Comparison of ENCODE assay signal across 15 cellular contexts in genomic region chr6:116220172-116220571, GRCh38. TPM values are rescaled to one million over a fixed set of nuclear protein-coding genes. Genes with fewer than 3 reads are reported as not detected.
DNase-seq lines count a peak whose midpoint lies in the region; TF ChIP-seq lines count a peak whose summit lies in the region.
"Had no signal": no experiment of that assay in that cellular context is flagged by ENCODE, and none has a peak within 500 bp of the region (broad histone marks: within the 10 kb centered on the region; RNA-seq: fewer than 3 reads in every experiment).

No MANE protein-coding gene starts in this region.

- no peak for TF ChIP-seq CTCF in uterus (IDR thresholded peaks at IDR 0.05)

- no peaks in the 10 kb centered on the region for H3K4me1 ChIP-seq in uterus
- H3K4me1 ChIP-seq: sigmoid colon had no signal

- H3K4me3 ChIP-seq in uterus = no peak overlapping the region
- H3K4me3 ChIP-seq: sigmoid colon had no signal

- intact Hi-C loops in cardiac septum (cut with DNase I) (no loop called here), uterus (cut with DNase I; ENCODE audit: low total_unique reads) (no loop called here)

- DNase-seq in DMS 273 (lab: John Stamatoyannopoulos, UW; ENCODE audit: unreplicated experiment) (peak; percentile 4), DMS 273 treated with DMSO at 0.1 percent for 48 hours (lab: John Stamatoyannopoulos, UW) (no peak), anterior cingulate cortex (lab: John Stamatoyannopoulos, UW) (peak in 45 of 58 donors; percentile 4 to 80 (median 34)), cardiac septum (ENCODE audit: low spot score) (peak; percentile 76), putamen (ENCODE audit: low spot score) (peak; percentile 74), uterus (no peak), RPMI8226 (no peak), NCI-H345 (lab: John Stamatoyannopoulos, UW) (no peak)
- DNase-seq: activated CD8-positive, alpha-beta T cell treated with anti-CD3 and anti-CD28 coated beads, Interleukin-2, amount 10 ng/mL, durations not matched to agents 7 days and 5 days; effector CD8-positive, alpha-beta T cell; GOT3; NCI-H526; sigmoid colon; stimulated activated naive CD8-positive, alpha-beta T cell treated with anti-CD3 and anti-CD28 coated beads, Interleukin-15, Interleukin-2, amounts not matched to agents 100 U/mL and 50 U/mL, for 24 hours had no signal

- no peaks in the 10 kb centered on the region for H3K9me3 ChIP-seq in uterus
- H3K9me3 ChIP-seq: sigmoid colon had no signal

- no peaks in the 10 kb centered on the region for H3K36me3 ChIP-seq in uterus

- no peaks in the 10 kb centered on the region for H3K27me3 ChIP-seq in uterus
- H3K27me3 ChIP-seq: sigmoid colon had no signal

- TF ChIP-seq POLR2A in uterus (IDR thresholded peaks at IDR 0.05) = no peak

- H3K27ac ChIP-seq in uterus = no peak overlapping the region
- H3K27ac ChIP-seq: 22Rv1, sigmoid colon had no signal

RNA-seq across cellular contexts. Expression of gene TSPYL4, which starts 33.7 kb away (rescaled TPM):
- total RNA-seq in cardiac septum (29.7 TPM), uterus (10 to 100 TPM in 3 of 4 donors, 1 to 10 TPM in 1; 9.7 to 34.9 (median 25.3) TPM)

RNA-seq across cellular contexts. Expression of gene TSPYL1, which starts 59.6 kb away (rescaled TPM):
- total RNA-seq in cardiac septum (125 TPM), uterus (10 to 100 TPM; 17.4 to 94.9 (median 57.7) TPM)

Comparison
In these comparisons a context has a peak if more than half of its experiments do, and no peak if none do; other contexts are left out.
1. DNase-seq: peak in DMS 273 (single experiment), anterior cingulate cortex (45 of 58), cardiac septum (single experiment) and putamen (single experiment); none in DMS 273 treated with DMSO at 0.1 percent for 48 hours (single experiment), uterus (0 of 2), RPMI8226 (single experiment) and NCI-H345 (single experiment).